8 cellular contexts compared by ENCODE assay signal in the genomic region with DNA sequence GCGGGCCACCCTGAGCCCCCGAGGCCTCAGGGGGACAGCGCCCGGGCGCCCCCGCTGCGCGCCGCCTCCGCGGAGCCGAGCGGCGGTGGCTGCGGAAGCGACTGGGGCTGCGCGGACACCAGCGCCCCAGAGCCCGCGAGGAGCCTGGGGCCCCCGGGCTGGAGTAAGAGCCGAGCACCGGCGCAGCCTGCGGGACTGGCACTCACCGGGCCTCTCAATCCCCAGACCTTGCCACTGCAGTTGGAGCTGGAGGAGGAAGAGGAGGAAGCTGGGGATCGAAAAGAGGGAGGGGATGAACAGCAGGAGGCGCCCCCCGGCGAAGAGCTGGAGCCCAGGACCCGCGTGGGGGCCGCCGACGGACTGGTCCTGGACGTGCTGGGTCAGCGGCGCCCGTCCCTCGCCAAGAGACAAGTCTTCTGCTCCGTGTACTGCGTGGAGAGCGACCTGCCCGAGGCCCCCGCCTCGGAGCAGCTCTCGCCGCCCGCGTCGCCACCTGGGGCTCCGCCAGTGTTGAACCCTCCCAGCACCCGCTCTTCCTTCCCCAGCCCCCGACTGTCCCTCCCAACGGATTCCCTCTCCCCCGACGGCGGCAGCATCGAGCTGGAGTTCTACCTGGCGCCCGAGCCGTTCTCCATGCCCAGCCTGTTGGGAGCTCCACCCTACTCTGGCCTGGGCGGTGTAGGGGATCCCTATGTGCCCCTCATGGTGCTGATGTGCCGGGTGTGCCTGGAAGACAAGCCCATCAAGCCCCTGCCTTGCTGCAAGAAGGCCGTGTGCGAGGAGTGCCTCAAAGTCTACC. TPM values are rescaled to one million over a fixed set of nuclear protein-coding genes. Genes with fewer than 3 reads are reported as not detected.
DNase-seq lines count a peak whose midpoint lies in the region; ATAC-seq, FAIRE-seq and TF ChIP-seq lines count a peak whose summit lies in the region.

No MANE protein-coding gene starts in this region.

- no CpG with 5 or more reads among the region's 67 CpGs for whole genome bisulfite sequencing in neuronal stem cell (ENCODE audit: extremely low coverage in 2 of 2, insufficient read length in 2 of 2, insufficient replicate concordance in 1 of 2), 2 donors

- H3K27ac ChIP-seq in cardiac muscle cell, result peak overlapping the region; percentile 79
- no peak overlapping the region for H3K27ac ChIP-seq in neuronal stem cell (replicated peaks; ENCODE audit: low read length)

- peak; percentile 20 for TF ChIP-seq CTCF in cardiac muscle cell (IDR thresholded peaks at IDR 0.05; ENCODE audit: low read depth, low read length)

- H3K9me3 ChIP-seq in cardiac muscle cell (ENCODE audit: low read depth) (no peaks in the 10 kb centered on the region), neuronal stem cell (replicated peaks in 1 of 2; ENCODE audit: control insufficient read depth in 2 of 2, insufficient read depth in 1 of 2, low read depth in 1 of 2, low read length in 2 of 2) (no peaks in the 10 kb centered on the region)

- peaks cover 10% of the 10 kb centered on the region for H3K4me1 Mint-ChIP-seq in activated naive CD8-positive, alpha-beta T cell treated with anti-CD3 and anti-CD28 coated beads, Interleukin-2, amount 10 ng/mL, durations not matched to agents 7 days and 5 days

- H3K27me3 Mint-ChIP-seq in activated naive CD8-positive, alpha-beta T cell treated with anti-CD3 and anti-CD28 coated beads, Interleukin-2, amount 10 ng/mL, durations not matched to agents 7 days and 5 days, result peaks cover 58% of the 10 kb centered on the region

- no peak overlapping the region for H4K91ac ChIP-seq in neuronal stem cell (ENCODE audit: low read depth, low read length, poor library complexity)

- peak overlapping the region; percentile 63 for H3K14ac ChIP-seq in neuronal stem cell (ENCODE audit: low read length)

- peak overlapping the region; percentile 97 for H2AFZ ChIP-seq in neuronal stem cell (ENCODE audit: low read length)

- FAIRE-seq in HTR-8/SVneo (lab: Jason Lieb, UNC), result peak; percentile 55

- H4K8ac ChIP-seq in neuronal stem cell (ENCODE audit: low read depth, low read length), result no peak overlapping the region

- peak overlapping the region; percentile 72 for H3K4me3 Mint-ChIP-seq in activated naive CD8-positive, alpha-beta T cell treated with anti-CD3 and anti-CD28 coated beads, Interleukin-2, amount 10 ng/mL, durations not matched to agents 7 days and 5 days

- peaks cover 1% of the 10 kb centered on the region for H3K9me3 Mint-ChIP-seq in activated naive CD8-positive, alpha-beta T cell treated with anti-CD3 and anti-CD28 coated beads, Interleukin-2, amount 10 ng/mL, durations not matched to agents 7 days and 5 days

- peak overlapping the region; percentile 16 for H2AK5ac ChIP-seq in neuronal stem cell (ENCODE audit: low read depth, low read length)

- DNase-seq in NCI-H510A (lab: John Stamatoyannopoulos, UW) (peak; percentile 2), NCI-H510A treated with DMSO at 0.1 percent for 48 hours (lab: John Stamatoyannopoulos, UW) (no peak), HTR-8/SVneo (ENCODE audit: insufficient read length, low spot score) (peak; percentile 12), cardiac muscle cell (ENCODE audit: low read depth in 1 of 2, low spot score in 1 of 2) (peak; percentile 50 to 53), neuronal stem cell (ENCODE audit: low spot score) (no peak), NCI-H187 treated with DMSO at 0.1 percent for 48 hours (lab: John Stamatoyannopoulos, UW) (no peak)
- DNase-seq in activated naive CD8-positive, alpha-beta T cell treated with anti-CD3 and anti-CD28 coated beads, Interleukin-2, amount 10 ng/mL, durations not matched to agents 7 days and 5 days, result peak; percentile 40

- H2BK120ac ChIP-seq in neuronal stem cell (ENCODE audit: low read depth, low read length), result no peak overlapping the region

- H3K36me3 ChIP-seq in cardiac muscle cell (no peaks in the 10 kb centered on the region), neuronal stem cell (replicated peaks in 1 of 2; ENCODE audit: control insufficient read depth in 2 of 2, insufficient read depth in 2 of 2, low read length in 2 of 2) (no peaks in the 10 kb centered on the region)

- no peak overlapping the region for H3K27ac Mint-ChIP-seq in activated naive CD8-positive, alpha-beta T cell treated with anti-CD3 and anti-CD28 coated beads, Interleukin-2, amount 10 ng/mL, durations not matched to agents 7 days and 5 days

- POLR2A ChIA-PET in activated naive CD8-positive, alpha-beta T cell treated with anti-CD3 and anti-CD28 coated beads, Interleukin-2, amount 10 ng/mL, durations not matched to agents 7 days and 5 days (lab: Charles Lee), result no interaction called here

- peak overlapping the region; percentile 60 for H3K4me3 ChIP-seq in cardiac muscle cell
- peak overlapping the region; percentile 76 to 98 for H3K4me3 ChIP-seq in neuronal stem cell (ENCODE audit: low read length in 2 of 2)

- H3K79me1 ChIP-seq in neuronal stem cell (ENCODE audit: low read depth, low read length), result no peaks in the 10 kb centered on the region

- peak overlapping the region; percentile 86 for H2BK15ac ChIP-seq in neuronal stem cell (ENCODE audit: low read length)

- H2BK5ac ChIP-seq in neuronal stem cell (ENCODE audit: low read length), result no peak overlapping the region

- H3K23ac ChIP-seq in neuronal stem cell (ENCODE audit: low read depth, low read length, poor library complexity), result peak overlapping the region; percentile 15

- no peaks in the 10 kb centered on the region for H3K27me3 ChIP-seq in cardiac muscle cell
- no peaks in the 10 kb centered on the region for H3K27me3 ChIP-seq in neuronal stem cell (ENCODE audit: control insufficient read depth in 3 of 3, insufficient read depth in 3 of 3, low read depth in 1 of 3, low read length in 3 of 3)

- ATAC-seq in activated naive CD8-positive, alpha-beta T cell treated with anti-CD3 and anti-CD28 coated beads, Interleukin-2, amount 10 ng/mL, durations not matched to agents 7 days and 5 days (ENCODE audit: low read depth), result peak; percentile 63
- ATAC-seq in HG02610 (IDR thresholded peaks at IDR 0.05; ENCODE audit: unreplicated experiment), result no peak

- peak overlapping the region; percentile 80 for H3K9ac ChIP-seq in neuronal stem cell (ENCODE audit: low read depth, low read length, poor library complexity)

- H2BK12ac ChIP-seq in neuronal stem cell (ENCODE audit: low read length), result peak overlapping the region; percentile 78

- peaks cover 2% of the 10 kb centered on the region for H3K36me3 Mint-ChIP-seq in activated naive CD8-positive, alpha-beta T cell treated with anti-CD3 and anti-CD28 coated beads, Interleukin-2, amount 10 ng/mL, durations not matched to agents 7 days and 5 days

- peak overlapping the region; percentile 76 for H3K4me2 ChIP-seq in neuronal stem cell (ENCODE audit: insufficient read depth, low read length, poor library complexity, severe bottlenecking)

- H3K4me1 ChIP-seq in cardiac muscle cell (ENCODE audit: low read depth), result peaks cover 21% of the 10 kb centered on the region
- H3K4me1 ChIP-seq in neuronal stem cell (ENCODE audit: control insufficient read depth in 2 of 2, insufficient read depth in 1 of 2, low read depth in 1 of 2, low read length in 2 of 2), result peaks cover 6 to 17% of the 10 kb centered on the region in 2 donors

- peak overlapping the region; percentile 7 for H3K4ac ChIP-seq in neuronal stem cell (ENCODE audit: low read length)

- H3K18ac ChIP-seq in neuronal stem cell (ENCODE audit: low read length), result peak overlapping the region; percentile 97

RNA-seq across cellular contexts. Expression of gene RNF217, which starts 0.6 kb away (rescaled TPM):
- total RNA-seq in activated naive CD8-positive, alpha-beta T cell treated with anti-CD3 and anti-CD28 coated beads, Interleukin-2, amount 10 ng/mL, durations not matched to agents 7 days and 5 days, result 1 to 10 TPM in 1 of 2 experiments, under 1 TPM in 1; 0.08 to 1.0 TPM
- total RNA-seq in cardiac muscle cell, result 20.6 and 27.1 TPM in 2 replicates
- polyA plus RNA-seq in cardiac muscle cell, result 9.4 and 13.2 TPM in 2 replicates
- polyA plus RNA-seq in neuronal stem cell (2013, experiment 1 of 2), result 3.9 TPM
- polyA plus RNA-seq in neuronal stem cell (2013, experiment 2 of 2), result 4.3 TPM

Comparison
In these comparisons a context has a peak if more than half of its experiments do, and no peak if none do; other contexts are left out.
1. DNase-seq: peak in NCI-H510A (single experiment), HTR-8/SVneo (single experiment), activated naive CD8-positive, alpha-beta T cell treated with anti-CD3 and anti-CD28 coated beads, Interleukin-2, amount 10 ng/mL, durations not matched to agents 7 days and 5 days (single experiment) and cardiac muscle cell (2 of 2); none in NCI-H510A treated with DMSO at 0.1 percent for 48 hours (single experiment), neuronal stem cell (single experiment) and NCI-H187 treated with DMSO at 0.1 percent for 48 hours (single experiment).
2. RNA of gene RNF217, which starts 0.6 kb away (total RNA-seq): 20.6 to 27.1 TPM in cardiac muscle cell; 0.08 to 1.0 TPM in activated naive CD8-positive, alpha-beta T cell treated with anti-CD3 and anti-CD28 coated beads, Interleukin-2, amount 10 ng/mL, durations not matched to agents 7 days and 5 days; every median in the first group is over 10 times any median in the second.